In the genomic region with DNA sequence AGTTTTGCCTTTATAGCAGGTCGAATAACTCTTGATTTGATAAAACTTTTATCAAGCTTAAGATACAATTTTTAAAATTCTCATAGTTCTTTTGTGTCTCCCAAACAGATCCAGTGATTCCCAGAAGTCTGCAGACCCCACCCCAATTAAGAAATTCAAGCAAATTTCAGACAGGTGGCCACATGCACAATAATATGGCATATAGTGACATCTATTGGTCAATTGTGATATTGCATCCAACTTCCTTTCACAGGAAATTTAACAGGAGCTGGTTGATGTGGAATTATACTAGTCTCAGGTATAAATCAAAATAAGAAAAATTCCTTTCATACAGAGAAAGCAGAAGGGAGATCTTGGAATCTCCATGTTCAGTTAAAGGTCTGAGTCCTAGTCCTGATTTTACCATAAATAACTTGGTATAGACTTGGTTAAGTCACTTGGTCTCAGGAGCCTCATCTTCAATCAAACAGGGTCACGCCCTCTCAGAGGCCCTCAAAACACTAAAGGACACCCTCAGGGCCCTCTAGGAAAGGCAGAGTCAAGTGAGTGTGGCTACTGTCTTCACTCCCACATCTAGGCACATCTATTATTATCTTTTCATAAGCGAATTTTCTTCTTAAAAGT, we compare ENCODE assay signal across 8 cellular contexts. TPM values are rescaled to one million over a fixed set of nuclear protein-coding genes. Genes with fewer than 3 reads are reported as not detected.
A peak's percentile ranks its signal among the peaks of the same experiment; 100 is the strongest.
DNase-seq lines count a peak whose midpoint lies in the region; ATAC-seq, FAIRE-seq and TF ChIP-seq lines count a peak whose summit lies in the region.

No MANE protein-coding gene starts in this region.

- no peak overlapping the region for H3K4me3 ChIP-seq in PC-9
- H3K4me3 ChIP-seq in esophagus squamous epithelium: no peak overlapping the region

- H3K4me1 ChIP-seq in PC-9 (replicated peaks; ENCODE audit: insufficient read depth) (no peaks in the 10 kb centered on the region; the same call in 1 of the 2 replicates), esophagus squamous epithelium (peaks cover 0 to 4% (median 0%) of the 10 kb centered on the region in 3 donors)

- no peak for TF ChIP-seq POLR2A in esophagus squamous epithelium (IDR thresholded peaks at IDR 0.05)

- H3K27me3 ChIP-seq in PC-9 (ENCODE audit: insufficient read depth, low read depth) (no peaks in the 10 kb centered on the region), esophagus squamous epithelium (no peaks in the 10 kb centered on the region)

- no peak overlapping the region for H2AFZ ChIP-seq in PC-9

- TF ChIP-seq CTCF in PC-9 (conservative IDR thresholded peaks at IDR 0.05): peak; percentile 97
- TF ChIP-seq CTCF in esophagus squamous epithelium (IDR thresholded peaks at IDR 0.05): peak; percentile 40 to 84 (median 80)

- no peak overlapping the region for H3K4me2 ChIP-seq in PC-9

- no peaks in the 10 kb centered on the region for H3K79me2 ChIP-seq in PC-9 (ENCODE audit: low read depth)

- H3K9me3 ChIP-seq in PC-9 (ENCODE audit: insufficient read depth, low read depth): no peaks in the 10 kb centered on the region
- no peaks in the 10 kb centered on the region for H3K9me3 ChIP-seq in esophagus squamous epithelium

- no peak for ATAC-seq in GM21515 (IDR thresholded peaks at IDR 0.05; ENCODE audit: unreplicated experiment)
- ATAC-seq in HG03342 (IDR thresholded peaks at IDR 0.05; ENCODE audit: unreplicated experiment): no peak

- POLR2A ChIA-PET in PC-9 (lab: Charles Lee; ENCODE audit: unreplicated experiment): interaction anchor here (0.7 to 0.9 kb wide), 2 partner anchors 68 to 115 kb away, joined by 3 to 10 read pairs; no protein-coding TSS in a partner anchor

- DNase-seq in AML-193 (lab: John Stamatoyannopoulos, UW) (peak; percentile 16 to 22), GM18507 (ENCODE audit: extremely low spot score, insufficient read length, low read depth) (no peak), PC-9 (no peak), esophagus squamous epithelium (lab: John Stamatoyannopoulos, UW) (no peak), putamen (ENCODE audit: low spot score) (peak; percentile 18), HTR-8/SVneo (ENCODE audit: insufficient read length, low spot score) (no peak)

- H3K27ac ChIP-seq in PC-9 (no peak overlapping the region), esophagus squamous epithelium (no peak overlapping the region)

- BruUV-seq in PC-9 (replicated peaks; lab: Mats Ljungman, UMichigan): no TSS peak

- FAIRE-seq in GM18507 (lab: Jason Lieb, UNC) (peak; percentile 83), HTR-8/SVneo (lab: Jason Lieb, UNC) (no peak)

- intact Hi-C loops in PC-9 (cut with micrococcal nuclease; ENCODE audit: unreplicated experiment) (loop anchor here (1.0 to 5.0 kb wide), 6 partner anchors 63 to 845 kb away; partner anchors contain the start of genes DUSP23 and IGSF9), esophagus squamous epithelium (cut with DNase I) (loop anchor here (10.0 kb wide), 1 partner anchor 203 kb away; the partner anchor contains the start of gene FCRL6)

- no peaks in the 10 kb centered on the region for H3K36me3 ChIP-seq in PC-9 (ENCODE audit: low read depth)
- no peaks in the 10 kb centered on the region for H3K36me3 ChIP-seq in esophagus squamous epithelium

- H3F3A ChIP-seq in PC-9 (ENCODE audit: insufficient read depth, low read depth): no peaks in the 10 kb centered on the region; the same call in none of the 2 replicates

- no peaks in the 10 kb centered on the region for H3K9me2 ChIP-seq in PC-9 (ENCODE audit: insufficient read depth)

- no peaks in the 10 kb centered on the region for H4K20me1 ChIP-seq in PC-9 (ENCODE audit: insufficient read depth)

- CTCF ChIA-PET in PC-9 (lab: Charles Lee): interaction anchor here (0.6 to 2.8 kb wide), 22 partner anchors 8 to 876 kb away, joined by 3 to 72 read pairs (median 5); partner anchors contain the start of genes DUSP23, IGSF9 and KCNJ9

- WGBS in esophagus squamous epithelium, 2 donors: 72 to 75% methylated on average over 3 of the region's 3 CpGs

RNA-seq across cellular contexts. Expression of gene PIGM, which starts 24.1 kb away (rescaled TPM):
- total RNA-seq in PC-9 (2021) (3.3 and 4.0 TPM in 2 replicates), esophagus squamous epithelium (1 to 10 TPM; 2.7 to 3.8 (median 2.9) TPM)

RNA-seq across cellular contexts. Expression of gene SLAMF9, which starts 53.7 kb away (rescaled TPM):
- total RNA-seq in PC-9 (2021): 0.58 and 0.94 TPM in 2 replicates
- total RNA-seq in esophagus squamous epithelium: under 1 TPM in 2 of 4 donors, not detected in 2; 0.92 to 0.99 TPM

Comparison
In these comparisons a context has a peak if more than half of its experiments do, and no peak if none do; other contexts are left out.
1. DNase-seq: peak in AML-193 (2 of 2) and putamen (single experiment); none in GM18507 (single experiment), PC-9 (0 of 2), esophagus squamous epithelium (single experiment) and HTR-8/SVneo (single experiment).